ENCODE assay signal across 1 cellular context in genomic region chr11:109089144-109089543, GRCh38.
TF ChIP-seq lines count a peak whose summit lies in the region.

No MANE protein-coding gene starts in this region.

TF ChIP-seq in GM23338, 12 proteins besides CTCF, POLR2A, EP300 and RAD21 (continued from another document):
- TF ChIP-seq POLR2AphosphoS5 (IDR thresholded peaks at IDR 0.05; ENCODE audit: low read depth), result no peak
- no peak for TF ChIP-seq STAT1 (IDR thresholded peaks at IDR 0.05; ENCODE audit: unreplicated experiment)
- TF ChIP-seq ETS1 (IDR thresholded peaks at IDR 0.05), result no peak
- no peak for TF ChIP-seq EZH2phosphoT487 (IDR thresholded peaks at IDR 0.05; ENCODE audit: unreplicated experiment)
- no peak for TF ChIP-seq ZNF331 (CRISPR knock-in tag; IDR thresholded peaks at IDR 0.05; ENCODE audit: low read depth)
- TF ChIP-seq NANOG (IDR thresholded peaks at IDR 0.05; ENCODE audit: borderline replicate concordance), result no peak
- no peak for TF ChIP-seq ZNF462 (CRISPR knock-in tag; IDR thresholded peaks at IDR 0.05)
- TF ChIP-seq CREB1 (CRISPR knock-in tag; IDR thresholded peaks at IDR 0.05; ENCODE audit: low read depth), result no peak
- no peak for TF ChIP-seq ZNF114 (CRISPR knock-in tag; IDR thresholded peaks at IDR 0.05)
